Comparison of ENCODE assay signal across 1 cellular context in the genomic region with DNA sequence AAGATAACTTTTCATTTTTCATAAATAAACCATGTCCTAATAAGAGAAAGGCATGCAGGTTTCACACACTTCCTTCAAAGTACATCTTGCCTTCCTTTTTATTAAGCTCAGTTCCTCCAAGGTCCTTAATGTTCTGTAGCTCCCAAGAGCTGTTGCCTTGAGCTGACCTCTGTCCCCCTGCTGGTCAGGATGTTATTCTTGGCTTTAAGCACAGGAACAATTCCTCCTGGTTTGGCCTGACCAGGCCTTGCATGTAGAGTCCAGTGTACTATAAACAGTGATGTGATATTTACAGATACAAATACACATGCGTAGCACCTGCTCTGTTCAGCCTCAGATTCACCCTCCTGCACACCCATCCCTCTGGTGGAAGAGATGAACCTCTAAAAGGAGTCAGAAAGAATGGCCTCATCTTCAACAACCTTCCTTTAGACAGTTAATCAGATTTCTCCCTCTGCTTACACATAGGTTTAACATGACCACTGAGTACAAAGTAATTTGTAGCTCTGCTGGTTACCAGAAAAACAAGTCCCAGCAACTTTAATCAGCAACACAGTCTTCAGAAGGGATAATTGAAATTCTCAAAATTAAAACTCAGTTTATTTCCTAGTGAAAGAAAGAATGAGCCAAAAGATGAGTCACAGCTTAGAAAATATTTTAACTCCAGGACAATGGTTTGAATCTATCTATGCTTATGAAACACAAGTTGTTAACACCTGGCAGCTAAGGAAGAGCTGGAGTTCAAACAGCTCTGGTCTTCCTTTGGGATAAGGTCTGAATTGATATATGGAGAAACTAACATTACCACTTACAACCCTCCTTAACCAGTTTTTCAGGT.
TF ChIP-seq lines count a peak whose summit lies in the region.

No MANE protein-coding gene starts in this region.

TF ChIP-seq in HCT116, 20 proteins besides CTCF, POLR2A, EP300 and RAD21 (continued from another document):
- TF ChIP-seq, protein P1, sequence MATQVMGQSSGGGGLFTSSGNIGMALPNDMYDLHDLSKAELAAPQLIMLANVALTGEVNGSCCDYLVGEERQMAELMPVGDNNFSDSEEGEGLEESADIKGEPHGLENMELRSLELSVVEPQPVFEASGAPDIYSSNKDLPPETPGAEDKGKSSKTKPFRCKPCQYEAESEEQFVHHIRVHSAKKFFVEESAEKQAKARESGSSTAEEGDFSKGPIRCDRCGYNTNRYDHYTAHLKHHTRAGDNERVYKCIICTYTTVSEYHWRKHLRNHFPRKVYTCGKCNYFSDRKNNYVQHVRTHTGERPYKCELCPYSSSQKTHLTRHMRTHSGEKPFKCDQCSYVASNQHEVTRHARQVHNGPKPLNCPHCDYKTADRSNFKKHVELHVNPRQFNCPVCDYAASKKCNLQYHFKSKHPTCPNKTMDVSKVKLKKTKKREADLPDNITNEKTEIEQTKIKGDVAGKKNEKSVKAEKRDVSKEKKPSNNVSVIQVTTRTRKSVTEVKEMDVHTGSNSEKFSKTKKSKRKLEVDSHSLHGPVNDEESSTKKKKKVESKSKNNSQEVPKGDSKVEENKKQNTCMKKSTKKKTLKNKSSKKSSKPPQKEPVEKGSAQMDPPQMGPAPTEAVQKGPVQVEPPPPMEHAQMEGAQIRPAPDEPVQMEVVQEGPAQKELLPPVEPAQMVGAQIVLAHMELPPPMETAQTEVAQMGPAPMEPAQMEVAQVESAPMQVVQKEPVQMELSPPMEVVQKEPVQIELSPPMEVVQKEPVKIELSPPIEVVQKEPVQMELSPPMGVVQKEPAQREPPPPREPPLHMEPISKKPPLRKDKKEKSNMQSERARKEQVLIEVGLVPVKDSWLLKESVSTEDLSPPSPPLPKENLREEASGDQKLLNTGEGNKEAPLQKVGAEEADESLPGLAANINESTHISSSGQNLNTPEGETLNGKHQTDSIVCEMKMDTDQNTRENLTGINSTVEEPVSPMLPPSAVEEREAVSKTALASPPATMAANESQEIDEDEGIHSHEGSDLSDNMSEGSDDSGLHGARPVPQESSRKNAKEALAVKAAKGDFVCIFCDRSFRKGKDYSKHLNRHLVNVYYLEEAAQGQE (IDR thresholded peaks at IDR 0.05; ENCODE audit: low read depth): no peak
TF ChIP-seq in HCT116: peak in this region for 4.
